8 cellular contexts compared by ENCODE assay signal in the genomic region with DNA sequence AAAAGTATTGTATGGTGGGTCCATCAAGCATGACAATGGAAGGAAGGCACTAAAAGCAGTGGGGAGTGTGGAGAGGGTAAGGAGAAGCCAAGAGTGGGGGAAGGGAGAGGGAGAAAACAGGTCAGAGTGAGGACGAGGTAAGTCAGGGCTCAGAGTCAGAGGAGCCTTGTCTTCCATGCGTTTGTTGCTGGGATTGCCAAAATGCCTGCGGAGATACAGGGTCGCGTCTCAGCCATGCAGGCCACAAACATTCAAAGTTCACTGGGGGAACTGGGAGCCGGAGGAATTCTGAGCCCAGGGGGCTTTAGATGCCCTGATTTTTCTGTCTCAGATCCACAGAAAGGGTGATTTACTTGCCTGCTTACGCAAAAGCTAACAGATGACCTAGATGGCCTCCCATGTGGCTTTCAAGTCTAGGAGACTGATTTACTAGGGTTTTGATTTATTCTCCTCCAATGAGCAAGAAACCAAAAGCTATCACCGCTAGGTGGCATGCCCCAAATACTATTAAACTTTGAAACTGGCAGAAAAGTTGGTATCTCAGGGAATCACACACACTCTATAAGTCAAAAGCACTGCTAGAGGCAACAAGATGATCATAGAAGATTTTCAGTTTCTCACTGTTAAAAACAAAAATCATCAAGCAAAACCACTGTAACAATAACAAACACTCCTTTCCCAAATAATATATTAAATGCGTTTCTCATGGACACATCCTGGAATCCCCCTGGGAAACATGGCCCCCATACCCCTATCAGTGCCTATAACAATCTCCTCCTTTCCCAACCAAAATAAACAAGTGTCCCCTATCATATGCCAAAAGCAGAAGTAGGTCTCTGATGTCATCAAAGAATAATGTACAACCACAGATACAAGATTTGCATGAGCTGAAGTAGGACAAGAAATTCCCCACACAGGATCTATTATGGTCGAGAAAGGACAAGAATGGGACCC. TPM values are rescaled to one million over a fixed set of nuclear protein-coding genes. Genes with fewer than 3 reads are reported as not detected.
DNase-seq lines count a peak whose midpoint lies in the region; ATAC-seq, FAIRE-seq and TF ChIP-seq lines count a peak whose summit lies in the region.

No MANE protein-coding gene starts in this region.

- H3K9ac ChIP-seq in DND-41 (ENCODE audit: low read depth, low read length): no peak overlapping the region

- H2AFZ ChIP-seq in DND-41 (ENCODE audit: low read depth, low read length) (no peak overlapping the region), PC-9 (no peak overlapping the region)

- no TSS peak for BruUV-seq in PC-9 (replicated peaks; lab: Mats Ljungman, UMichigan)

- POLR2A ChIA-PET in PC-9 (lab: Charles Lee; ENCODE audit: unreplicated experiment): interaction anchor here (0.6 kb wide), 2 partner anchors 261 to 1002 kb away, joined by 7 to 8 read pairs; no protein-coding TSS in a partner anchor

- H3K4me1 ChIP-seq in DND-41 (ENCODE audit: insufficient read depth, low read length) (no peaks in the 10 kb centered on the region), PC-9 (replicated peaks; ENCODE audit: insufficient read depth) (peaks cover under 1% of the 10 kb centered on the region), pancreas (no peaks in the 10 kb centered on the region)

- H3K27me3 ChIP-seq in DND-41 (ENCODE audit: insufficient read depth, low read length, poor library complexity) (no peaks in the 10 kb centered on the region), PC-9 (ENCODE audit: insufficient read depth, low read depth) (no peaks in the 10 kb centered on the region), pancreas (no peaks in the 10 kb centered on the region)

- no peaks in the 10 kb centered on the region for H3K79me2 ChIP-seq in DND-41 (ENCODE audit: insufficient read depth, low read length)
- no peaks in the 10 kb centered on the region for H3K79me2 ChIP-seq in PC-9 (ENCODE audit: low read depth)

- TF ChIP-seq CTCF in DND-41 (IDR thresholded peaks at IDR 0.05; ENCODE audit: borderline replicate concordance, extremely low read depth, low read length, poor library complexity, severe bottlenecking): peak; percentile 78
- no peak for TF ChIP-seq CTCF in GM20000 (IDR thresholded peaks at IDR 0.05; ENCODE audit: extremely low read depth, missing control alignments)
- peak; percentile 78 for TF ChIP-seq CTCF in PC-9 (conservative IDR thresholded peaks at IDR 0.05)
- peak; percentile 22 to 48 (median 32) for TF ChIP-seq CTCF in pancreas (IDR thresholded peaks at IDR 0.05)

- no peak overlapping the region for H3K4me3 ChIP-seq in DND-41 (ENCODE audit: low read depth in 1 of 2, low read length in 2 of 2)
- H3K4me3 ChIP-seq in PC-9: no peak overlapping the region
- no peak overlapping the region for H3K4me3 ChIP-seq in pancreas

- ATAC-seq in DND-41 (ENCODE audit: insufficient read depth, low read depth): peak; percentile 84
- ATAC-seq in HG03571 (IDR thresholded peaks at IDR 0.05; ENCODE audit: unreplicated experiment): peak; percentile 66
- peak; percentile 67 to 97 (median 92) for ATAC-seq in pancreas

- 0 out of 2 replicates have a peak, but pooled peaks cover 5% of the 10 kb centered on the region for H3F3A ChIP-seq in PC-9 (ENCODE audit: insufficient read depth, low read depth)

- H3K36me3 ChIP-seq in DND-41 (ENCODE audit: insufficient read depth, low read length): no peaks in the 10 kb centered on the region
- no peaks in the 10 kb centered on the region for H3K36me3 ChIP-seq in PC-9 (ENCODE audit: low read depth)
- no peaks in the 10 kb centered on the region for H3K36me3 ChIP-seq in pancreas

- H3K27ac ChIP-seq in DND-41 (ENCODE audit: low read length) (no peak overlapping the region), PC-9 (no peak overlapping the region), pancreas (no peak overlapping the region)

- no peaks in the 10 kb centered on the region for H3K9me2 ChIP-seq in PC-9 (ENCODE audit: insufficient read depth)

- no peaks in the 10 kb centered on the region for H4K20me1 ChIP-seq in DND-41 (ENCODE audit: insufficient read depth, low read length)
- no peaks in the 10 kb centered on the region for H4K20me1 ChIP-seq in PC-9 (ENCODE audit: insufficient read depth)

- intact Hi-C loops in PC-9 (cut with micrococcal nuclease; ENCODE audit: unreplicated experiment) (loop anchor here (1.0 to 5.0 kb wide), 2 partner anchors 308 to 319 kb away; no protein-coding TSS in a partner anchor), pancreas (cut with DNase I) (no loop called here)

- FAIRE-seq in pancreas (lab: Jason Lieb, UNC): peak; percentile 80

- DNase-seq in DND-41 (peak; percentile 61), GM20000 (ENCODE audit: low spot score) (peak; percentile 37), PC-9 (peak; percentile 48 to 61), globus pallidus (ENCODE audit: low spot score) (peak; percentile 56), pancreas (peak in 3 of 6 donors; percentile 39 to 47 (median 41))
- peak; percentile 52 for DNase-seq in activated gamma-delta T cell treated with anti-CD3 and anti-CD28 coated beads, Interleukin-2, amount 50 U/mL, for 16 hours (ENCODE audit: low read depth)
- DNase-seq in NK-92 treated with Interleukin-12 subunit alpha and Interleukin-12 subunit beta, amount 100 ng/mL, for 24 hours (lab: John Stamatoyannopoulos, UW): no peak

- CTCF ChIA-PET in PC-9 (lab: Charles Lee): interaction anchor here (0.6 kb wide), 2 partner anchors 221 to 318 kb away, joined by 5 to 9 read pairs; no protein-coding TSS in a partner anchor

- H3K4me2 ChIP-seq in DND-41 (ENCODE audit: insufficient read depth, low read length): no peak overlapping the region
- no peak overlapping the region for H3K4me2 ChIP-seq in PC-9

- H3K9me3 ChIP-seq in DND-41 (ENCODE audit: insufficient read depth, low read length, severe bottlenecking) (no peaks in the 10 kb centered on the region), PC-9 (ENCODE audit: insufficient read depth, low read depth) (no peaks in the 10 kb centered on the region), pancreas (no peaks in the 10 kb centered on the region)

- 41 to 52% methylated on average over 10 of the region's 10 CpGs for WGBS in pancreas, 2 donors

RNA-seq across cellular contexts. Expression of gene MDM1, which starts 26.6 kb away (rescaled TPM):
- 9.5 and 14.0 TPM in 2 replicates for total RNA-seq in PC-9 (2021)
- total RNA-seq in pancreas: 1 to 10 TPM; 3.4 to 9.5 (median 4.6) TPM
- 10 to 100 TPM in 1 of 2 donors, 1 to 10 TPM in 1; 5.8 to 10.4 TPM for polyA plus RNA-seq in pancreas
